In genomic region chr10:80870282-80870681, GRCh38 we compare ENCODE assay signal across 15 cellular contexts.
DNase-seq lines count a peak whose midpoint lies in the region; ATAC-seq and TF ChIP-seq lines count a peak whose summit lies in the region.
"Had no signal": no experiment of that assay in that cellular context is flagged by ENCODE, and none has a peak within 500 bp of the region (broad histone marks: within the 10 kb centered on the region; RNA-seq: fewer than 3 reads in every experiment).

No MANE protein-coding gene starts in this region.

- no peak overlapping the region for H3K27ac ChIP-seq in CD8-positive, alpha-beta T cell (ENCODE audit: low read depth, low read length)
- H3K27ac ChIP-seq: cardiac muscle cell, HL-60, upper lobe of right lung had no signal

- no peaks in the 10 kb centered on the region for H3K4me1 ChIP-seq in CD8-positive, alpha-beta T cell (ENCODE audit: insufficient read depth, low read length)
- H3K4me1 ChIP-seq: upper lobe of right lung had no signal

- H3K27me3 Mint-ChIP-seq in CD8-positive, alpha-beta T cell (ENCODE audit: low read depth) = peaks cover 11% of the 10 kb centered on the region

- no peaks in the 10 kb centered on the region for H3K9me3 ChIP-seq in CD8-positive, alpha-beta T cell (ENCODE audit: low read length)
- H3K9me3 ChIP-seq: upper lobe of right lung had no signal

- TF ChIP-seq CTCF in CD8-positive, alpha-beta T cell (IDR thresholded peaks at IDR 0.05) = no peak

- no peak overlapping the region for H3K4me3 Mint-ChIP-seq in CD8-positive, alpha-beta T cell
- H3K4me3 Mint-ChIP-seq: activated naive CD4-positive, alpha-beta T cell treated with anti-CD3 and anti-CD28 coated beads for 36 hours had no signal

- no peaks in the 10 kb centered on the region for H3K4me1 Mint-ChIP-seq in CD8-positive, alpha-beta T cell (ENCODE audit: low read depth)

- intact Hi-C loops in CD8-positive, alpha-beta T cell (cut with DNase I, micrococcal nuclease) = no loop called here

- no peak for DNase-seq in HUDEP-2 (lab: John Stamatoyannopoulos, UW; ENCODE audit: unreplicated experiment in 76 of 76)
- no peak for DNase-seq in NCI-H1417 (lab: John Stamatoyannopoulos, UW)
- no peak for DNase-seq in CD8-positive, alpha-beta T cell
- no peak for DNase-seq in SHP77 treated with DMSO at 0.1 percent for 48 hours (lab: John Stamatoyannopoulos, UW)
- DNase-seq: activated naive CD4-positive, alpha-beta T cell treated with anti-CD3 and anti-CD28 coated beads for 36 hours; DMS153; kidney; NCI-H446; upper lobe of right lung had no signal

- H3K36me3 ChIP-seq in CD8-positive, alpha-beta T cell (ENCODE audit: insufficient read depth, low read length) = no peaks in the 10 kb centered on the region
- H3K36me3 ChIP-seq: cardiac muscle cell, upper lobe of right lung had no signal

- CTCF ChIA-PET in CD8-positive, alpha-beta T cell (lab: Charles Lee) = no interaction called here

- no peak overlapping the region for H3K27ac Mint-ChIP-seq in CD8-positive, alpha-beta T cell
- H3K27ac Mint-ChIP-seq: activated naive CD4-positive, alpha-beta T cell treated with anti-CD3 and anti-CD28 coated beads for 36 hours had no signal

- H3K27me3 ChIP-seq in CD8-positive, alpha-beta T cell (ENCODE audit: insufficient read depth, low read length) = no peaks in the 10 kb centered on the region
- H3K27me3 ChIP-seq: cardiac muscle cell, upper lobe of right lung had no signal

- POLR2A ChIA-PET in CD8-positive, alpha-beta T cell (lab: Charles Lee) = no interaction called here

- H3K4me3 ChIP-seq in CD8-positive, alpha-beta T cell (ENCODE audit: low read depth, low read length) = no peak overlapping the region
- H3K4me3 ChIP-seq: cardiac muscle cell, upper lobe of right lung had no signal

- ATAC-seq in GM18499 (IDR thresholded peaks at IDR 0.05; ENCODE audit: insufficient read depth, unreplicated experiment) = peak; percentile 81
- peak; percentile 86 for ATAC-seq in GM19455 (IDR thresholded peaks at IDR 0.05; ENCODE audit: unreplicated experiment)
- ATAC-seq in HG02759 (IDR thresholded peaks at IDR 0.05; ENCODE audit: unreplicated experiment) = peak; percentile 84
- ATAC-seq in HG03280 (IDR thresholded peaks at IDR 0.05; ENCODE audit: unreplicated experiment) = peak; percentile 76
- no peak for ATAC-seq in CD8-positive, alpha-beta T cell
- ATAC-seq: upper lobe of right lung had no signal

- peaks cover 9% of the 10 kb centered on the region for H3K9me3 Mint-ChIP-seq in CD8-positive, alpha-beta T cell

- H3K36me3 Mint-ChIP-seq in CD8-positive, alpha-beta T cell = no peaks in the 10 kb centered on the region
